ENCODE assay signal across 12 cellular contexts in the genomic region with DNA sequence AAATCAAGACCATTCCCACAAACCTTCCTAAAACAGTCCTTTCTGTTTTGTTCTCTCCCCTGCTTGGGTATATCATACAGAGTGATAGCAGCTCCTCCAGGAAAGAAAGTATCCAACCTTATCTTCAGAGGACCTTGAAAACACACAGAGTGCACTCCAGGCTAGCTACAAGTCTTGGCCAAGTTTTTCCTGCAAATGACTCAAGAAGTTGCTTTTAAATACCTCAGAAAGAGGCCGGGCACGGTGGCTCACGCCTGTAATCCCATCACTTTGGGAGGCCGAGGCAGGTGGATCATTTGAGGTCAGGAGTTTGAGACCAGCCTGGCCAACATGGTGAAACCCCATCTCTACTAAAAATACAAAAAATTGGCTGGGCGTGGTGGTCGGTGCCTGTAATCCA. TPM values are rescaled to one million over a fixed set of nuclear protein-coding genes. Genes with fewer than 3 reads are reported as not detected.
DNase-seq lines count a peak whose midpoint lies in the region; ATAC-seq, FAIRE-seq and TF ChIP-seq lines count a peak whose summit lies in the region.
"Not testable (repeated sequence)": the region's sequence is repeated elsewhere in the genome, so short reads cannot be mapped to it uniquely, and the experiment has no call there.
"Had no signal": no experiment of that assay in that cellular context is flagged by ENCODE, and none has a peak within 500 bp of the region (broad histone marks: within the 10 kb centered on the region; RNA-seq: fewer than 3 reads in every experiment).

No MANE protein-coding gene starts in this region.

- H3K36me3 Mint-ChIP-seq in activated B cell treated with CpG ODN at 0.5 μM for 24 hours (ENCODE audit: low read depth): peaks cover 74% of the 10 kb centered on the region
- H3K36me3 Mint-ChIP-seq in nephron progenitor cell (ENCODE audit: low read depth): peaks cover 73% of the 10 kb centered on the region
- H3K36me3 Mint-ChIP-seq in stimulated activated naive B cell treated with anti-CD40 and anti-IgM and Interleukin-4, amounts not matched to agents 10 μg/mL and 1 μg/mL and 100 μg/mL, for 72 hours: peaks cover 51 to 66% of the 10 kb centered on the region in 2 donors

- WGBS in sigmoid colon, 2 donors: 91 to 97% methylated on average over 6 of the region's 6 CpGs

- H3K36me3 ChIP-seq in right atrium auricular region (peaks cover 68% of the 10 kb centered on the region), sigmoid colon (peaks cover 40 to 93% (median 63%) of the 10 kb centered on the region in 4 donors)

- TF ChIP-seq CTCF in activated B cell treated with CpG ODN at 0.5 μM for 24 hours (IDR thresholded peaks at IDR 0.05); right atrium auricular region (IDR thresholded peaks at IDR 0.05); nephron progenitor cell (IDR thresholded peaks at IDR 0.05); sigmoid colon (IDR thresholded peaks at IDR 0.05): not testable (repeated sequence)

- H3K27ac Mint-ChIP-seq in activated B cell treated with CpG ODN at 0.5 μM for 24 hours (peak overlapping the region; percentile 74), nephron progenitor cell (peak overlapping the region; percentile 50)
- peak overlapping the region; percentile 89 for H3K27ac Mint-ChIP-seq in stimulated activated naive B cell treated with anti-CD40 and anti-IgM and Interleukin-4, amounts not matched to agents 10 μg/mL and 1 μg/mL and 100 μg/mL, for 72 hours

- TF ChIP-seq POLR2A in sigmoid colon (IDR thresholded peaks at IDR 0.05): not testable (repeated sequence)

- H3K4me1 ChIP-seq in right atrium auricular region, sigmoid colon: not testable (repeated sequence)

- not testable (repeated sequence) for DNase-seq in GM19239 (ENCODE audit: insufficient read length, low spot score); activated B cell treated with CpG ODN at 0.5 μM for 24 hours; nephron progenitor cell; stimulated activated naive B cell treated with anti-CD40 and anti-IgM and Interleukin-4, amounts not matched to agents 10 μg/mL and 1 μg/mL and 100 μg/mL, for 72 hours
- DNase-seq in amniotic epithelial cell (ENCODE audit: low read depth) (peak; percentile 38), right atrium auricular region (ENCODE audit: low spot score) (peak; percentile 43), sigmoid colon (peak; percentile 33)

- POLR2A ChIA-PET in activated B cell treated with CpG ODN at 0.5 μM for 24 hours (lab: Charles Lee): interaction anchor here (4.1 kb wide), 1 partner anchor 14 kb away, joined by 33 read pairs; a partner anchor contains a TSS

- not testable (repeated sequence) for H3K9me3 ChIP-seq in right atrium auricular region, sigmoid colon

- not testable (repeated sequence) for TF ChIP-seq EP300 in sigmoid colon (IDR thresholded peaks at IDR 0.05)

- H3K27me3 Mint-ChIP-seq in activated B cell treated with CpG ODN at 0.5 μM for 24 hours; nephron progenitor cell (ENCODE audit: low read depth, poor library complexity); stimulated activated naive B cell treated with anti-CD40 and anti-IgM and Interleukin-4, amounts not matched to agents 10 μg/mL and 1 μg/mL and 100 μg/mL, for 72 hours: not testable (repeated sequence)

- H3K27me3 ChIP-seq in right atrium auricular region, sigmoid colon: not testable (repeated sequence)

- not testable (repeated sequence) for H3K9me3 Mint-ChIP-seq in activated B cell treated with CpG ODN at 0.5 μM for 24 hours; nephron progenitor cell; stimulated activated naive B cell treated with anti-CD40 and anti-IgM and Interleukin-4, amounts not matched to agents 10 μg/mL and 1 μg/mL and 100 μg/mL, for 72 hours

- H3K4me3 Mint-ChIP-seq in activated B cell treated with CpG ODN at 0.5 μM for 24 hours; nephron progenitor cell; stimulated activated naive B cell treated with anti-CD40 and anti-IgM and Interleukin-4, amounts not matched to agents 10 μg/mL and 1 μg/mL and 100 μg/mL, for 72 hours: not testable (repeated sequence)

- CTCF ChIA-PET in activated B cell treated with CpG ODN at 0.5 μM for 24 hours (lab: Charles Lee): not testable (repeated sequence)

- H3K4me3 ChIP-seq in right atrium auricular region, sigmoid colon: not testable (repeated sequence)

- not testable (repeated sequence) for ATAC-seq in activated B cell treated with CpG ODN at 0.5 μM for 24 hours (ENCODE audit: low read depth); stimulated activated naive B cell treated with anti-CD40 and anti-IgM and Interleukin-4, amounts not matched to agents 10 μg/mL and 1 μg/mL and 100 μg/mL, for 72 hours (replicated peaks)

- intact Hi-C loops in activated B cell treated with CpG ODN at 0.5 μM for 24 hours (cut with micrococcal nuclease); sigmoid colon (cut with DNase I): not testable (repeated sequence)

- H3K27ac ChIP-seq in right atrium auricular region, sigmoid colon: not testable (repeated sequence)

- H3K4me1 Mint-ChIP-seq in activated B cell treated with CpG ODN at 0.5 μM for 24 hours: peaks cover 28% of the 10 kb centered on the region
- not testable (repeated sequence) for H3K4me1 Mint-ChIP-seq in nephron progenitor cell
- peaks cover 23 to 52% of the 10 kb centered on the region in 2 donors for H3K4me1 Mint-ChIP-seq in stimulated activated naive B cell treated with anti-CD40 and anti-IgM and Interleukin-4, amounts not matched to agents 10 μg/mL and 1 μg/mL and 100 μg/mL, for 72 hours

- peak; percentile 8 for FAIRE-seq in GM19239 (lab: Jason Lieb, UNC)

RNA-seq across cellular contexts. Expression of a gene that starts 11.3 kb away (rescaled TPM):
- total RNA-seq in activated B cell treated with CpG ODN at 0.5 μM for 24 hours (109 and 112 TPM in 2 replicates), right atrium auricular region (10 to 100 TPM; 13.9 TPM), sigmoid colon (10 to 100 TPM; 18.6 to 28.5 (median 25.3) TPM)
- 10 to 100 TPM in 1 of 3 donors, 1 to 10 TPM in 2; 6.0 to 22.6 (median 9.2) TPM for polyA plus RNA-seq in sigmoid colon

RNA-seq across cellular contexts. Expression of a gene that starts 14.9 kb away (rescaled TPM):
- total RNA-seq in activated B cell treated with CpG ODN at 0.5 μM for 24 hours (4.5 and 5.5 TPM in 2 replicates), right atrium auricular region (under 1 TPM in 1 of 2 donors, not detected in 1; 0.08 TPM), sigmoid colon (under 1 TPM in 1 of 4 donors, not detected in 3; under 0.01 TPM)
- polyA plus RNA-seq in sigmoid colon: under 1 TPM in 1 of 3 donors, not detected in 2; 0.29 TPM
- total RNA-seq: G401, GM23248, H1, H7 had no signal
- polyA plus RNA-seq: A549, GM23248, H1 had no signal
